ENCODE assay signal across 18 cellular contexts in genomic region chr5:158758666-158759065, GRCh38.
A peak's percentile ranks its signal among the peaks of the same experiment; 100 is the strongest.
DNase-seq lines count a peak whose midpoint lies in the region; ATAC-seq and TF ChIP-seq lines count a peak whose summit lies in the region.
"Had no signal": no experiment of that assay in that cellular context is flagged by ENCODE, and none has a peak within 500 bp of the region (broad histone marks: within the 10 kb centered on the region; RNA-seq: fewer than 3 reads in every experiment).

No MANE protein-coding gene starts in this region.

- no peaks in the 10 kb centered on the region for H3K9me3 Mint-ChIP-seq in activated T-cell treated with anti-CD3 and anti-CD28 coated beads, Interleukin-2, amount 50 U/mL, for 4 hours
- no peaks in the 10 kb centered on the region for H3K9me3 Mint-ChIP-seq in CD8-positive, alpha-beta T cell
- H3K9me3 Mint-ChIP-seq: H9; stimulated activated effector memory CD8-positive, alpha-beta T cell treated with anti-CD3 and anti-CD28 coated beads, Interleukin-12 subunit alpha, Interleukin-12 subunit beta, amount 100 ng/mL, for 72 hours; type B pancreatic cell had no signal

- no peaks in the 10 kb centered on the region for H3K4me1 Mint-ChIP-seq in activated T-cell treated with anti-CD3 and anti-CD28 coated beads, Interleukin-2, amount 50 U/mL, for 4 hours (ENCODE audit: low read depth)
- H3K4me1 Mint-ChIP-seq in CD8-positive, alpha-beta T cell (ENCODE audit: low read depth), result no peaks in the 10 kb centered on the region
- H3K4me1 Mint-ChIP-seq: H9; stimulated activated effector memory CD8-positive, alpha-beta T cell treated with anti-CD3 and anti-CD28 coated beads, Interleukin-12 subunit alpha, Interleukin-12 subunit beta, amount 100 ng/mL, for 72 hours had no signal

- peaks cover 25% of the 10 kb centered on the region for H3K27me3 Mint-ChIP-seq in activated T-cell treated with anti-CD3 and anti-CD28 coated beads, Interleukin-2, amount 50 U/mL, for 4 hours (ENCODE audit: low read depth)
- no peaks in the 10 kb centered on the region for H3K27me3 Mint-ChIP-seq in CD8-positive, alpha-beta T cell (ENCODE audit: low read depth)
- H3K27me3 Mint-ChIP-seq: type B pancreatic cell had no signal

- H3K4me1 ChIP-seq in ACC112 (ENCODE audit: control insufficient read depth, insufficient read depth, low read length, unreplicated experiment), result peaks cover 56% of the 10 kb centered on the region
- H3K4me1 ChIP-seq in CD8-positive, alpha-beta T cell (ENCODE audit: insufficient read depth, low read length), result no peaks in the 10 kb centered on the region
- H3K4me1 ChIP-seq: pancreas had no signal

- H3K4me3 Mint-ChIP-seq in activated T-cell treated with anti-CD3 and anti-CD28 coated beads, Interleukin-2, amount 50 U/mL, for 4 hours, result no peak overlapping the region
- no peak overlapping the region for H3K4me3 Mint-ChIP-seq in CD8-positive, alpha-beta T cell
- H3K4me3 Mint-ChIP-seq: H9; stimulated activated effector memory CD8-positive, alpha-beta T cell treated with anti-CD3 and anti-CD28 coated beads, Interleukin-12 subunit alpha, Interleukin-12 subunit beta, amount 100 ng/mL, for 72 hours; type B pancreatic cell had no signal

- H3K27ac ChIP-seq in ACC112 (ENCODE audit: low read depth, low read length), result peak overlapping the region; percentile 83
- no peak overlapping the region for H3K27ac ChIP-seq in CD8-positive, alpha-beta T cell (ENCODE audit: low read depth, low read length)
- H3K27ac ChIP-seq: hepatocyte, pancreas had no signal

- no peaks in the 10 kb centered on the region for H3K27me3 ChIP-seq in ACC112 (ENCODE audit: insufficient read depth, low read length)
- no peaks in the 10 kb centered on the region for H3K27me3 ChIP-seq in CD8-positive, alpha-beta T cell (ENCODE audit: insufficient read depth, low read length)
- H3K27me3 ChIP-seq: pancreas had no signal

- no peak for TF ChIP-seq CTCF in cardiac fibroblast (IDR thresholded peaks at IDR 0.05; ENCODE audit: low read depth, low read length)
- no peak for TF ChIP-seq CTCF in CD8-positive, alpha-beta T cell (IDR thresholded peaks at IDR 0.05)

- H3K79me2 ChIP-seq in ACC112 (ENCODE audit: control insufficient read depth, insufficient read depth, low read length, unreplicated experiment), result no peaks in the 10 kb centered on the region
- H3K79me2 ChIP-seq: hepatocyte had no signal

- H3K36me3 Mint-ChIP-seq in activated T-cell treated with anti-CD3 and anti-CD28 coated beads, Interleukin-2, amount 50 U/mL, for 4 hours (ENCODE audit: insufficient read depth), result no peaks in the 10 kb centered on the region
- no peaks in the 10 kb centered on the region for H3K36me3 Mint-ChIP-seq in CD8-positive, alpha-beta T cell
- H3K36me3 Mint-ChIP-seq: stimulated activated effector memory CD8-positive, alpha-beta T cell treated with anti-CD3 and anti-CD28 coated beads, Interleukin-12 subunit alpha, Interleukin-12 subunit beta, amount 100 ng/mL, for 72 hours; type B pancreatic cell had no signal

- H3K9me3 ChIP-seq in CD8-positive, alpha-beta T cell (ENCODE audit: low read length), result no peaks in the 10 kb centered on the region
- H3K9me3 ChIP-seq: pancreas had no signal

- DNase-seq in GM04504 (ENCODE audit: low read depth) (peak; percentile 78), cardiac fibroblast (ENCODE audit: low read depth in 2 of 2) (peak; percentile 37 to 82), myocyte (ENCODE audit: low read depth) (peak; percentile 47), NCI-H187 (lab: John Stamatoyannopoulos, UW) (no peak)
- no peak for DNase-seq in activated CD4-positive, alpha-beta T cell treated with anti-CD3 and anti-CD28 coated beads, Interleukin-2, amount 50 U/mL, for 48 hours
- no peak for DNase-seq in activated T-cell treated with anti-CD3 and anti-CD28 coated beads, Interleukin-2, amount 50 U/mL, for 4 hours
- DNase-seq in CD8-positive, alpha-beta T cell, result no peak
- DNase-seq: activated CD4-positive, alpha-beta T cell treated with anti-CD3 and anti-CD28 coated beads, Interleukin-2, amount 50 U/mL, for 1 hour; AML-193; H9; NCI-H1930; OCI-M1; pancreas; small intestine had no signal

- H3K4me3 ChIP-seq in ACC112 (ENCODE audit: low read depth, low read length) (peak overlapping the region; percentile 32; the same call in 1 of the 2 replicates), cardiac fibroblast (replicated peaks in 1 of 2; ENCODE audit: low read depth in 2 of 2, low read length in 2 of 2) (no peak overlapping the region)
- no peak overlapping the region for H3K4me3 ChIP-seq in CD8-positive, alpha-beta T cell (ENCODE audit: low read depth, low read length)
- H3K4me3 ChIP-seq: hepatocyte, pancreas had no signal

- no peak for ATAC-seq in activated T-cell treated with anti-CD3 and anti-CD28 coated beads, Interleukin-2, amount 50 U/mL, for 4 hours
- ATAC-seq in CD8-positive, alpha-beta T cell, result no peak
- ATAC-seq: stimulated activated effector memory CD8-positive, alpha-beta T cell treated with anti-CD3 and anti-CD28 coated beads, Interleukin-12 subunit alpha, Interleukin-12 subunit beta, amount 100 ng/mL, for 72 hours had no signal

- CTCF ChIA-PET in CD8-positive, alpha-beta T cell (lab: Charles Lee), result interaction anchor here (0.6 to 1.0 kb wide), 4 partner anchors 11 to 372 kb away, joined by 3 to 5 read pairs (median 3); no protein-coding TSS in a partner anchor

- POLR2A ChIA-PET in CD8-positive, alpha-beta T cell (lab: Charles Lee), result no interaction called here

- H3K27ac Mint-ChIP-seq in CD8-positive, alpha-beta T cell, result no peak overlapping the region
- H3K27ac Mint-ChIP-seq: stimulated activated effector memory CD8-positive, alpha-beta T cell treated with anti-CD3 and anti-CD28 coated beads, Interleukin-12 subunit alpha, Interleukin-12 subunit beta, amount 100 ng/mL, for 72 hours; type B pancreatic cell had no signal

- intact Hi-C loops in CD8-positive, alpha-beta T cell (cut with DNase I, micrococcal nuclease), result no loop called here

- peaks cover 7% of the 10 kb centered on the region; the same call in 1 of the 2 replicates for H3K36me3 ChIP-seq in ACC112 (ENCODE audit: insufficient read depth, low read length)
- no peaks in the 10 kb centered on the region for H3K36me3 ChIP-seq in CD8-positive, alpha-beta T cell (ENCODE audit: insufficient read depth, low read length)
- H3K36me3 ChIP-seq: pancreas had no signal

- no peak overlapping the region for H2AFZ ChIP-seq in ACC112 (ENCODE audit: low read length, unreplicated experiment)
- H2AFZ ChIP-seq: hepatocyte had no signal

Comparison
In these comparisons a context has a peak if more than half of its experiments do, and no peak if none do; other contexts are left out.
1. DNase-seq: peak in GM04504 (single experiment), cardiac fibroblast (2 of 2) and myocyte (single experiment); none in activated CD4-positive, alpha-beta T cell treated with anti-CD3 and anti-CD28 coated beads, Interleukin-2, amount 50 U/mL, for 48 hours (0 of 2), NCI-H187 (0 of 2), activated T-cell treated with anti-CD3 and anti-CD28 coated beads, Interleukin-2, amount 50 U/mL, for 4 hours (single experiment) and CD8-positive, alpha-beta T cell (0 of 7).